Comparison of ENCODE assay signal across 24 cellular contexts in genomic region chr18:43582120-43582519, GRCh38.
"Had no signal": no experiment of that assay in that cellular context is flagged by ENCODE, and none has a peak within 500 bp of the region (broad histone marks: within the 10 kb centered on the region; RNA-seq: fewer than 3 reads in every experiment).

No MANE protein-coding gene starts in this region.

- H3K27ac ChIP-seq: PC-9 had no signal

- H3K4me3 ChIP-seq: PC-9 had no signal

- ATAC-seq: activated T-cell treated with anti-CD3 and anti-CD28 coated beads, Interleukin-2, amount 50 U/mL, for 4 hours; activated T-helper 17 cell treated with anti-CD3 and anti-CD28 coated beads, Interleukin-2, amount 50 U/mL, for 72 hours; T-helper 17 cell; WTC11 had no signal

- H2AFZ ChIP-seq: PC-9 had no signal

- H3K4me2 ChIP-seq: PC-9 had no signal

- DNase-seq: activated CD4-positive, alpha-beta memory T cell treated with anti-CD3 and anti-CD28 coated beads for 36 hours; activated CD4-positive, alpha-beta T cell treated with anti-CD3 and anti-CD28 coated beads for 48 hours; activated CD4-positive, CD25-positive, alpha-beta regulatory T cell treated with anti-CD3 and anti-CD28 coated beads, Interleukin-2, amount 50 U/mL, for 72 hours; activated CD8-positive, alpha-beta memory T cell treated with anti-CD3 and anti-CD28 coated beads for 24 hours; activated gamma-delta T cell treated with Interleukin-2 at 50 U/mL for 16 hours; activated naive CD4-positive, alpha-beta T cell treated with anti-CD3 and anti-CD28 coated beads, Interleukin-2, amount 10 ng/mL, durations not matched to agents 7 days and 5 days; activated naive CD8-positive, alpha-beta T cell treated with anti-CD3 and anti-CD28 coated beads for 36 hours; activated T-cell treated with anti-CD3 and anti-CD28 coated beads, Interleukin-2, amount 50 U/mL, for 4 hours; cerebellar nuclear complex; Karpas-422; MM.1S; NCI-H146; NCI-H1930; NCI-H2171; NCI-H2227 treated with DMSO at 0.1 percent for 48 hours; NCI-H446 treated with DMSO at 0.1 percent for 48 hours; NCI-H526; NCI-H82; PC-9; SIG-M5; T-helper 17 cell; T-helper 9 cell had no signal
